ENCODE assay signal across 16 cellular contexts in the genomic region with DNA sequence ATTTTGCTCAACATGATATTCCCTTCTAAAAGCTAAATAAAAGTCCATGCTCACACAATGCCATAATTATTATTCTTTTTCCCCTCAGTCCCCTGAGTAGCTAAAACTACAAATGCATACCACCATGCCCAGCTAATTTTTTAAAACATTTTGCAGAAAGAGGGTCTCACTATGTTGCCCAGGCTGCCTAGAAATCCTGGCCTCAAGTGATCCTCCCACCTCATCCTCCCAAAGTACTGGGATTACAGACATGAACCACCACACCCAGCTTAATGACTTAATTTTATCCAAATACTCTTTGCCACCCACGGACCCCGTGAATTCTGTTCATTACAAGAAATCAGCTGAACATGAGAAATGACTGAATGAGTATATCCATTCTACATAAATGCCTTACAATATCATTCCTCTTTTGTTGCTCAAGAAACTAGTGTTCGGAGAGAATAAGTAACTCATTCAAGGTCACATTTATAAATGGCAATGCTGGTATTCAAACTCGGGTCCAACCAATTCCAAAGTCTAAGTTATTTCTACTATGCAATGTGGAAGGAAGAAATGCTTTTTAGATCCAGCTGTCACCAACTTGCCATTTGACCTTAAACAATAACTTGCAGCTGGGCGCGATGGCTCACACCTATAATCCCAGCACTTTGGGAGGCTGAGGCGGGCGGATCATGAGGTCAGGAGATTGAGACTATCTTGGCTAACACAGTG. TPM values are rescaled to one million over a fixed set of nuclear protein-coding genes. Genes with fewer than 3 reads are reported as not detected.
DNase-seq lines count a peak whose midpoint lies in the region; ATAC-seq, FAIRE-seq and TF ChIP-seq lines count a peak whose summit lies in the region.
"Had no signal": no experiment of that assay in that cellular context is flagged by ENCODE, and none has a peak within 500 bp of the region (broad histone marks: within the 10 kb centered on the region; RNA-seq: fewer than 3 reads in every experiment).

No MANE protein-coding gene starts in this region.

- no peak overlapping the region for H3K27ac ChIP-seq in A549
- no peak overlapping the region for H3K27ac ChIP-seq in hepatocyte

- H3K9me3 ChIP-seq in A549 (no peaks in the 10 kb centered on the region), hepatocyte (ENCODE audit: low read depth) (no peaks in the 10 kb centered on the region), HAP-1 (no peaks in the 10 kb centered on the region), Caco-2 (no peaks in the 10 kb centered on the region)

- H3K9me3 Mint-ChIP-seq in activated T-cell treated with anti-CD3 and anti-CD28 coated beads, Interleukin-2, amount 50 U/mL, for 4 hours, result no peaks in the 10 kb centered on the region
- H3K9me3 Mint-ChIP-seq in Calu3 (ENCODE audit: low read depth, unreplicated experiment) (no peaks in the 10 kb centered on the region), progenitor cell of endocrine pancreas (ENCODE audit: low read depth) (no peaks in the 10 kb centered on the region), Caco-2 (ENCODE audit: unreplicated experiment) (no peaks in the 10 kb centered on the region)
- H3K9me3 Mint-ChIP-seq: CD14-positive monocyte; CD8-positive, alpha-beta memory T cell had no signal

- DNase-seq in activated T-cell treated with anti-CD3 and anti-CD28 coated beads for 48 hours (ENCODE audit: low read depth) (peak; percentile 8), A549 (ENCODE audit: low read depth in 1 of 2, low spot score in 1 of 2) (no peak), Calu3 (no peak), hepatocyte (ENCODE audit: low spot score) (peak; percentile 9), progenitor cell of endocrine pancreas (ENCODE audit: low spot score, unreplicated experiment) (no peak), HAP-1 (ENCODE audit: low spot score in 2 of 2) (no peak), Caco-2 (no peak)
- DNase-seq in activated T-cell treated with anti-CD3 and anti-CD28 coated beads, Interleukin-2, amount 50 U/mL, for 4 hours, result no peak
- DNase-seq: CD8-positive, alpha-beta memory T cell; DMS 273 treated with DMSO at 0.1 percent for 48 hours; DMS79; IMR-90 had no signal

- WGBS in A549 (ENCODE audit: missing lambda C conversion rate), result 92% methylated on average over 8 of the region's 8 CpGs
- 91% methylated on average over 8 of the region's 8 CpGs for WGBS in hepatocyte (ENCODE audit: low lambda C conversion rate, missing lambda C conversion rate)

- no peak overlapping the region for H2AFZ ChIP-seq in hepatocyte

- CTCF ChIA-PET in A549 (lab: Yijun Ruan, JAX) (interaction anchor here (0.9 kb wide), 1 partner anchor 12 kb away, joined by 3 read pairs; no protein-coding TSS in a partner anchor), Calu3 (lab: Charles Lee) (interaction anchor here (0.6 kb wide), 1 partner anchor 219 kb away, joined by 4 read pairs; no protein-coding TSS in a partner anchor), Caco-2 (lab: Charles Lee) (no interaction called here)

- in situ Hi-C loops in HAP-1 (cut with MboI; ENCODE audit: low sequenced_read_pairs), result no loop called here

- no peaks in the 10 kb centered on the region for H4K20me1 ChIP-seq in hepatocyte (ENCODE audit: insufficient read depth, poor library complexity, severe bottlenecking)

- peak; percentile 73 for FAIRE-seq in A549 (lab: Jason Lieb, UNC)
- FAIRE-seq: GM12878, GM18507 had no signal

- intact Hi-C loops in Calu3 (cut with micrococcal nuclease; ENCODE audit: unreplicated experiment) (no loop called here), Caco-2 (cut with micrococcal nuclease; ENCODE audit: unreplicated experiment) (no loop called here)

- H3K4me3 Mint-ChIP-seq in activated T-cell treated with anti-CD3 and anti-CD28 coated beads, Interleukin-2, amount 50 U/mL, for 4 hours, result no peak overlapping the region
- H3K4me3 Mint-ChIP-seq in Calu3 (ENCODE audit: low read depth, unreplicated experiment), result no peak overlapping the region
- H3K4me3 Mint-ChIP-seq in progenitor cell of endocrine pancreas (ENCODE audit: low read depth), result no peak overlapping the region
- no peak overlapping the region for H3K4me3 Mint-ChIP-seq in Caco-2 (ENCODE audit: unreplicated experiment)
- H3K4me3 Mint-ChIP-seq: CD14-positive monocyte; CD8-positive, alpha-beta memory T cell had no signal

- H3K4me1 Mint-ChIP-seq in activated T-cell treated with anti-CD3 and anti-CD28 coated beads, Interleukin-2, amount 50 U/mL, for 4 hours (ENCODE audit: low read depth), result peaks cover 8% of the 10 kb centered on the region
- H3K4me1 Mint-ChIP-seq in Calu3 (ENCODE audit: low read depth, unreplicated experiment) (no peaks in the 10 kb centered on the region), progenitor cell of endocrine pancreas (ENCODE audit: low read depth) (peaks cover 4% of the 10 kb centered on the region), Caco-2 (ENCODE audit: low read depth, unreplicated experiment) (peaks cover 25% of the 10 kb centered on the region)
- H3K4me1 Mint-ChIP-seq: CD14-positive monocyte had no signal

- no peaks in the 10 kb centered on the region for H3K9me2 ChIP-seq in hepatocyte (replicated peaks; ENCODE audit: insufficient read depth)

- no TSS peak for BruUV-seq in Calu3 (replicated peaks; lab: Mats Ljungman, UMichigan)
- BruUV-seq in Caco-2 (replicated peaks; lab: Mats Ljungman, UMichigan), result no TSS peak

- H3K27me3 Mint-ChIP-seq in activated T-cell treated with anti-CD3 and anti-CD28 coated beads, Interleukin-2, amount 50 U/mL, for 4 hours (ENCODE audit: low read depth), result no peaks in the 10 kb centered on the region
- no peaks in the 10 kb centered on the region for H3K27me3 Mint-ChIP-seq in Calu3 (ENCODE audit: unreplicated experiment)
- no peaks in the 10 kb centered on the region for H3K27me3 Mint-ChIP-seq in progenitor cell of endocrine pancreas
- no peaks in the 10 kb centered on the region for H3K27me3 Mint-ChIP-seq in Caco-2 (ENCODE audit: insufficient read depth, unreplicated experiment)
- H3K27me3 Mint-ChIP-seq: CD8-positive, alpha-beta memory T cell had no signal

- no peaks in the 10 kb centered on the region for H3K27me3 ChIP-seq in hepatocyte
- no peaks in the 10 kb centered on the region for H3K27me3 ChIP-seq in HAP-1 (ENCODE audit: low read depth)
- H3K27me3 ChIP-seq in Caco-2 (replicated peaks; ENCODE audit: control insufficient read depth, insufficient read depth, low read length), result no peaks in the 10 kb centered on the region

- ATAC-seq in activated T-cell treated with anti-CD3 and anti-CD28 coated beads, Interleukin-2, amount 50 U/mL, for 4 hours, result no peak
- ATAC-seq in A549, result no peak
- ATAC-seq: GM12878, HCT116 had no signal

- H3K4me3 ChIP-seq in A549, result no peak overlapping the region
- no peak overlapping the region for H3K4me3 ChIP-seq in hepatocyte
- no peak overlapping the region for H3K4me3 ChIP-seq in HAP-1
- H3K4me3 ChIP-seq in Caco-2 (ENCODE audit: low read depth, low read length), result no peak overlapping the region
- H3K4me3 ChIP-seq: GM12878 had no signal

- H3K36me3 ChIP-seq in hepatocyte (replicated peaks; ENCODE audit: insufficient read depth, low read depth), result no peaks in the 10 kb centered on the region
- H3K36me3 ChIP-seq in HAP-1 (replicated peaks), result peaks cover 25% of the 10 kb centered on the region
- no peaks in the 10 kb centered on the region for H3K36me3 ChIP-seq in Caco-2 (ENCODE audit: control insufficient read depth, insufficient read depth, low read length)

- H3K4me2 ChIP-seq in A549, result no peak overlapping the region
- H3K4me2 ChIP-seq in hepatocyte, result no peak overlapping the region

- no peaks in the 10 kb centered on the region for H3K79me2 ChIP-seq in hepatocyte

- no peaks in the 10 kb centered on the region for H3K4me1 ChIP-seq in A549
- peaks cover 8% of the 10 kb centered on the region for H3K4me1 ChIP-seq in hepatocyte (ENCODE audit: insufficient read depth)
- peaks cover 9% of the 10 kb centered on the region for H3K4me1 ChIP-seq in HAP-1
- peaks cover 36% of the 10 kb centered on the region for H3K4me1 ChIP-seq in Caco-2

- H3K27ac Mint-ChIP-seq in Calu3 (ENCODE audit: unreplicated experiment) (peak overlapping the region; percentile 16), progenitor cell of endocrine pancreas (no peak overlapping the region), Caco-2 (ENCODE audit: unreplicated experiment) (no peak overlapping the region)
- H3K27ac Mint-ChIP-seq: CD14-positive monocyte had no signal

- H3K36me3 Mint-ChIP-seq in activated T-cell treated with anti-CD3 and anti-CD28 coated beads, Interleukin-2, amount 50 U/mL, for 4 hours (ENCODE audit: insufficient read depth), result peaks cover 44% of the 10 kb centered on the region
- H3K36me3 Mint-ChIP-seq in Calu3 (ENCODE audit: insufficient read depth, unreplicated experiment) (no peaks in the 10 kb centered on the region), progenitor cell of endocrine pancreas (ENCODE audit: insufficient read depth) (peaks cover 20% of the 10 kb centered on the region), Caco-2 (ENCODE audit: insufficient read depth, unreplicated experiment) (peaks cover 37% of the 10 kb centered on the region)

- TF ChIP-seq POLR2A in A549 (IDR thresholded peaks at IDR 0.05; ENCODE audit: low read length), result no peak

- POLR2A ChIA-PET in A549 (lab: Yijun Ruan, JAX) (no interaction called here), Caco-2 (lab: Charles Lee) (interaction anchor here (0.6 to 0.7 kb wide), 2 partner anchors 23 to 56 kb away, joined by 3 to 7 read pairs; no protein-coding TSS in a partner anchor)

- no peak for TF ChIP-seq CTCF in A549 (IDR thresholded peaks at IDR 0.05)
- no peak for TF ChIP-seq CTCF in Calu3 (IDR thresholded peaks at IDR 0.05; ENCODE audit: unreplicated experiment)
- no peak for TF ChIP-seq CTCF in hepatocyte (IDR thresholded peaks at IDR 0.05; ENCODE audit: poor library complexity)
- TF ChIP-seq CTCF in progenitor cell of endocrine pancreas (IDR thresholded peaks at IDR 0.05; ENCODE audit: unreplicated experiment), result no peak
- TF ChIP-seq CTCF in Caco-2 (IDR thresholded peaks at IDR 0.05; ENCODE audit: insufficient read depth in 1 of 2, low read depth in 1 of 2, low read length in 1 of 2, severe bottlenecking in 1 of 2, unreplicated experiment in 1 of 2), result no peak

- TF ChIP-seq EP300 in A549 (IDR thresholded peaks at IDR 0.05), result no peak

- TF ChIP-seq RAD21 in A549 (conservative IDR thresholded peaks at IDR 0.05 in 1 of 2, IDR thresholded peaks at IDR 0.05 in 1 of 2), result no peak

TF ChIP-seq in A549, 52 proteins besides CTCF, POLR2A, EP300 and RAD21 (continues in another document):
- TF ChIP-seq TFCP2L1 (CRISPR knock-in tag; IDR thresholded peaks at IDR 0.05) (no peak), PHF8 (IDR thresholded peaks at IDR 0.05; ENCODE audit: borderline replicate concordance, low read depth) (no peak)

RNA-seq across cellular contexts. Expression of gene NOL10, which starts 59.8 kb away (rescaled TPM):
- 10 to 100 TPM; 63.2 to 74.8 (median 69.2) TPM for total RNA-seq in activated T-cell treated with anti-CD3 and anti-CD28 coated beads, Interleukin-2, amount 50 U/mL, for 4 hours
- 54.0 and 64.2 TPM in 2 replicates for polyA plus RNA-seq in A549 (2011; rRNA removed)
- polyA plus RNA-seq in A549 (2012; cell fraction: cytosol; rRNA removed), result 13.2 and 14.7 TPM in 2 replicates
- 7.0 and 13.7 TPM in 2 replicates for polyA plus RNA-seq in A549 (2012; cell fraction: nucleus; rRNA removed)
- polyA plus RNA-seq in A549 (2017; fragmentation: RNase III; extraction: RNeasy Plus Mini Kit Qiagen cat#74134 plus additional on column Dnase treatment), result 38.9 to 46.0 TPM (median 39.1 TPM) in 3 replicates
- 44.2 and 51.6 TPM in 2 replicates for polyA minus RNA-seq in A549 (2011; rRNA and poly(A)+ RNA removed)
- 31.3 and 32.6 TPM in 2 replicates for total RNA-seq in Calu3 (2022)
- 25.2 and 28.4 TPM in 2 replicates for total RNA-seq in hepatocyte
- 15.7 and 20.3 TPM in 2 replicates for polyA plus RNA-seq in hepatocyte
- 24.3 and 25.3 TPM in 2 replicates for total RNA-seq in progenitor cell of endocrine pancreas
- 38.8 and 41.7 TPM in 2 replicates for total RNA-seq in Caco-2 (2022)

Comparison
In these comparisons a context has a peak if more than half of its experiments do, and no peak if none do; other contexts are left out.
1. DNase-seq: peak in activated T-cell treated with anti-CD3 and anti-CD28 coated beads for 48 hours (single experiment) and hepatocyte (single experiment); none in activated T-cell treated with anti-CD3 and anti-CD28 coated beads, Interleukin-2, amount 50 U/mL, for 4 hours (single experiment), A549 (0 of 2), Calu3 (single experiment), progenitor cell of endocrine pancreas (single experiment), HAP-1 (0 of 2) and Caco-2 (0 of 2).